ENCODE assay signal across 15 cellular contexts in genomic region chr3:53887446-53887845, GRCh38. TPM values are rescaled to one million over a fixed set of nuclear protein-coding genes. Genes with fewer than 3 reads are reported as not detected.
"Had no signal": no experiment of that assay in that cellular context is flagged by ENCODE, and none has a peak within 500 bp of the region (broad histone marks: within the 10 kb centered on the region; RNA-seq: fewer than 3 reads in every experiment).

No MANE protein-coding gene starts in this region.

- H3K4me3 ChIP-seq: heart left ventricle, prostate gland, sigmoid colon, upper lobe of left lung had no signal

- DNase-seq: activated B cell treated with CpG ODN at 0.5 μM for 24 hours; activated CD4-positive, alpha-beta T cell treated with anti-CD3 and anti-CD28 coated beads, Interleukin-2, amount 50 U/mL, for 48 hours; activated effector memory CD4-positive, alpha-beta T cell treated with anti-CD3 and anti-CD28 coated beads, Interleukin-2, amount 50 U/mL, for 16 hours; cortex of kidney; effector CD8-positive, alpha-beta T cell; heart left ventricle; naive B cell; occipital lobe; sigmoid colon; SK-N-SH; stimulated activated CD4-positive, alpha-beta T cell treated with anti-CD3 and anti-CD28 coated beads, Interleukin-2, amount 100 ng/mL, for 24 hours; stimulated activated naive CD4-positive, alpha-beta T cell; upper lobe of left lung had no signal

- H3K27ac Mint-ChIP-seq: activated B cell treated with CpG ODN at 0.5 μM for 24 hours had no signal

- H3K4me3 Mint-ChIP-seq: activated B cell treated with CpG ODN at 0.5 μM for 24 hours had no signal

- H3K27me3 ChIP-seq: heart left ventricle, sigmoid colon, upper lobe of left lung had no signal

- H3K36me3 ChIP-seq: prostate gland had no signal

- H3K4me2 ChIP-seq: SK-N-SH had no signal

- H3K27ac ChIP-seq: heart left ventricle, prostate gland, sigmoid colon, upper lobe of left lung had no signal

- H3K9me3 ChIP-seq: heart left ventricle, prostate gland, sigmoid colon, SK-N-SH, upper lobe of left lung had no signal

- H3K27me3 Mint-ChIP-seq: activated B cell treated with CpG ODN at 0.5 μM for 24 hours, naive B cell had no signal

- ATAC-seq: heart left ventricle had no signal

- H3K9me3 Mint-ChIP-seq: activated B cell treated with CpG ODN at 0.5 μM for 24 hours had no signal

- H3K9me2 ChIP-seq: SK-N-SH had no signal

- H3K4me1 ChIP-seq: prostate gland had no signal

- H3K9ac ChIP-seq: SK-N-SH had no signal

RNA-seq across cellular contexts. Expression of gene IL17RB, which starts 41.1 kb away (rescaled TPM):
- total RNA-seq: lung microvascular endothelial cell had no signal
